18 cellular contexts compared by ENCODE assay signal in genomic region chr1:109266965-109267364, GRCh38. TPM values are rescaled to one million over a fixed set of nuclear protein-coding genes. Genes with fewer than 3 reads are reported as not detected.
DNase-seq lines count a peak whose midpoint lies in the region.
"Had no signal": no experiment of that assay in that cellular context is flagged by ENCODE, and none has a peak within 500 bp of the region (broad histone marks: within the 10 kb centered on the region; RNA-seq: fewer than 3 reads in every experiment).

No MANE protein-coding gene starts in this region.

- no peak overlapping the region for H2AFZ ChIP-seq in mesenchymal stem cell (ENCODE audit: low read depth, low read length)

- H4K91ac ChIP-seq in mesenchymal stem cell (ENCODE audit: low read length) = no peak overlapping the region

- no peak overlapping the region for H3K4ac ChIP-seq in mesenchymal stem cell (ENCODE audit: low read depth in 1 of 2, low read length in 2 of 2)

- no peak overlapping the region for H2AK5ac ChIP-seq in mesenchymal stem cell (ENCODE audit: low read length, severe bottlenecking)

- 90% methylated on average over 11 of the region's 11 CpGs for WGBS in mesenchymal stem cell

- H3K9me3 ChIP-seq in adipocyte (ENCODE audit: control insufficient read depth, low read length) (no peaks in the 10 kb centered on the region), mesenchymal stem cell (ENCODE audit: control insufficient read depth, low read length) (no peaks in the 10 kb centered on the region)
- H3K9me3 ChIP-seq: BE2C, gastroesophageal sphincter had no signal

- H3K4me3 ChIP-seq in adipocyte (ENCODE audit: low read length) = no peak overlapping the region
- H3K4me3 ChIP-seq in skin epidermis = no peak overlapping the region
- H3K4me3 ChIP-seq in mesenchymal stem cell (ENCODE audit: insufficient read depth in 1 of 2, low read depth in 1 of 2, low read length in 2 of 2) = no peak overlapping the region
- H3K4me3 ChIP-seq: gastroesophageal sphincter had no signal

- H3K36me3 ChIP-seq in adipocyte (ENCODE audit: control insufficient read depth, insufficient read depth, low read length, severe bottlenecking) = no peaks in the 10 kb centered on the region
- H3K36me3 ChIP-seq in mesenchymal stem cell (ENCODE audit: control insufficient read depth in 1 of 2, insufficient read depth in 2 of 2, low read depth in 1 of 2, low read length in 2 of 2) = peaks cover 0 to 81% of the 10 kb centered on the region in 2 experiments
- H3K36me3 ChIP-seq: BE2C had no signal

- no peak overlapping the region for H3K14ac ChIP-seq in mesenchymal stem cell (ENCODE audit: low read length in 2 of 2)

- H3K23ac ChIP-seq in mesenchymal stem cell (ENCODE audit: low read length in 2 of 2) = no peak overlapping the region

- H3K27me3 ChIP-seq in adipocyte (replicated peaks; ENCODE audit: control insufficient read depth, insufficient read depth, low read length) = peaks cover 11% of the 10 kb centered on the region
- H3K27me3 ChIP-seq in mesenchymal stem cell (ENCODE audit: control insufficient read depth in 1 of 2, insufficient read depth in 1 of 2, low read length in 2 of 2) = peaks cover 0 to 14% of the 10 kb centered on the region in 2 experiments
- H3K27me3 ChIP-seq: BE2C, gastroesophageal sphincter had no signal

- H3K4me1 ChIP-seq in adipocyte (ENCODE audit: control insufficient read depth, insufficient read depth, low read length) (peaks cover 2% of the 10 kb centered on the region), mesenchymal stem cell (ENCODE audit: control insufficient read depth, insufficient read depth, low read depth, low read length) (peaks cover 15% of the 10 kb centered on the region)
- H3K4me1 ChIP-seq: BE2C had no signal

- no peak overlapping the region for H2BK12ac ChIP-seq in mesenchymal stem cell (ENCODE audit: low read length in 2 of 2)

- H2BK15ac ChIP-seq in mesenchymal stem cell (ENCODE audit: low read depth, poor library complexity, severe bottlenecking) = no peak overlapping the region

- no peak overlapping the region for H3K9ac ChIP-seq in adipocyte (ENCODE audit: low read length)
- no peak overlapping the region for H3K9ac ChIP-seq in mesenchymal stem cell (ENCODE audit: low read length)

- no peaks in the 10 kb centered on the region for H3K79me1 ChIP-seq in mesenchymal stem cell (replicated peaks; ENCODE audit: low read length, poor library complexity, severe bottlenecking)

- DNase-seq in GM03348 (ENCODE audit: low spot score) (peak; percentile 76), adipocyte (ENCODE audit: low read depth) (peak; percentile 31), epithelial cell of prostate (ENCODE audit: low read depth, low spot score) (peak; percentile 82), NCI-H524 treated with DMSO at 0.1 percent for 48 hours (lab: John Stamatoyannopoulos, UW) (no peak), mesenchymal stem cell (no peak), hepatic stellate cell (ENCODE audit: low spot score) (no peak), NCI-H1105 (lab: John Stamatoyannopoulos, UW) (no peak)
- DNase-seq: activated effector memory CD4-positive, alpha-beta T cell treated with anti-CD3 and anti-CD28 coated beads, Interleukin-2, amount 50 U/mL, for 16 hours; effector CD4-positive, alpha-beta T cell; KBM-7; NCI-H1694 treated with DMSO at 0.1 percent for 48 hours; NCI-H526 treated with DMSO at 0.1 percent for 48 hours; retina had no signal

- no peak overlapping the region for H2BK120ac ChIP-seq in mesenchymal stem cell (ENCODE audit: low read depth, low read length)

- H3K18ac ChIP-seq in mesenchymal stem cell (ENCODE audit: low read depth in 1 of 2, low read length in 2 of 2) = no peak overlapping the region

- H2BK5ac ChIP-seq in mesenchymal stem cell (ENCODE audit: low read depth, low read length, poor library complexity, severe bottlenecking) = no peak overlapping the region

- no peak overlapping the region for H3K4me2 ChIP-seq in mesenchymal stem cell (ENCODE audit: low read length, poor library complexity, severe bottlenecking)

- peak overlapping the region; percentile 63 for H3K27ac ChIP-seq in epithelial cell of prostate
- peak overlapping the region in 14 of 21 experiments; percentile 4 to 84 (median 52) for H3K27ac ChIP-seq in skin epidermis
- H3K27ac ChIP-seq in mesenchymal stem cell (ENCODE audit: low read length, poor library complexity, severe bottlenecking) = no peak overlapping the region
- H3K27ac ChIP-seq: gastroesophageal sphincter, HL-60 had no signal

- H4K8ac ChIP-seq in mesenchymal stem cell (ENCODE audit: low read length) = no peak overlapping the region

RNA-seq across cellular contexts. Expression of gene PSRC1, which starts 16.0 kb away (rescaled TPM):
- 7.4 TPM for polyA plus RNA-seq in mesenchymal stem cell (2013, experiment 1 of 2)
- polyA plus RNA-seq in mesenchymal stem cell (2013, experiment 2 of 2) = 7.5 TPM

RNA-seq across cellular contexts. Expression of gene CELSR2, which starts 17.6 kb away (rescaled TPM):
- 1.0 TPM for polyA plus RNA-seq in mesenchymal stem cell (2013, experiment 1 of 2)
- polyA plus RNA-seq in mesenchymal stem cell (2013, experiment 2 of 2) = 0.93 TPM

RNA-seq across cellular contexts. Expression of gene MYBPHL, which starts 39.8 kb away (rescaled TPM):
- polyA plus RNA-seq in mesenchymal stem cell (2013, experiment 1 of 2) = 0.14 TPM
- polyA plus RNA-seq in mesenchymal stem cell (2013, experiment 2 of 2) = not detected
- polyA plus RNA-seq: aorta had no signal

RNA-seq across cellular contexts. Expression of gene SARS1, which starts 53.2 kb away (rescaled TPM):
- polyA plus RNA-seq in mesenchymal stem cell (2013, experiment 1 of 2) = 210 TPM
- polyA plus RNA-seq in mesenchymal stem cell (2013, experiment 2 of 2) = 208 TPM

Comparison
In these comparisons a context has a peak if more than half of its experiments do, and no peak if none do; other contexts are left out.
1. DNase-seq: peak in GM03348 (single experiment), adipocyte (single experiment) and epithelial cell of prostate (single experiment); none in NCI-H524 treated with DMSO at 0.1 percent for 48 hours (single experiment), mesenchymal stem cell (single experiment), hepatic stellate cell (single experiment) and NCI-H1105 (single experiment).